16 cellular contexts compared by ENCODE assay signal in genomic region chr5:143979044-143979690, GRCh38.
DNase-seq lines count a peak whose midpoint lies in the region; ATAC-seq, FAIRE-seq and TF ChIP-seq lines count a peak whose summit lies in the region.
"Had no signal": no experiment of that assay in that cellular context is flagged by ENCODE, and none has a peak within 500 bp of the region (broad histone marks: within the 10 kb centered on the region; RNA-seq: fewer than 3 reads in every experiment).

No MANE protein-coding gene starts in this region.

- BruUV-seq in GM12878 (replicated peaks; lab: Mats Ljungman, UMichigan), result no TSS peak

- no peak for TF ChIP-seq POLR2A in GM12878 (IDR thresholded peaks at IDR 0.05; ENCODE audit: low read depth, low read length)

- WGBS in GM12878 (ENCODE audit: insufficient coverage, insufficient replicate concordance, low lambda C conversion rate, missing lambda C conversion rate), result 95% methylated on average over 1 of the region's 1 CpG

- 0 out of 4 replicates have a peak, but pooled peaks of 1 of the 2 experiments have one; percentile 11 for TF ChIP-seq EP300 in GM12878 (IDR thresholded peaks at IDR 0.05; ENCODE audit: borderline replicate concordance in 1 of 2, control insufficient read depth in 1 of 2, low read depth in 2 of 2, low read length in 2 of 2)

- H3K4me2 ChIP-seq in GM12878 (ENCODE audit: control insufficient read depth, insufficient read depth), result peak overlapping the region; percentile 7; the same call in 1 of the 2 replicates

- H3K9me3 Mint-ChIP-seq in activated T-helper 1 cell treated with anti-CD3 and anti-CD28 coated beads, Interleukin-12 subunit alpha, Interleukin-12 subunit beta, Interleukin-2, Interleukin-4 antibody, amounts not matched to agents 30 ng/mL and 10 ng/mL and 1 ng/mL, durations not matched to agents 14 hours and 24 hours and 36 hours, result no peaks in the 10 kb centered on the region

- no peak for FAIRE-seq in GM12878 (lab: Jason Lieb, UNC)
- FAIRE-seq: HTR-8/SVneo had no signal

- POLR2A ChIA-PET in GM12878 (lab: Charles Lee), result interaction anchor here (0.5 to 1.8 kb wide), 5 partner anchors 8 to 1055 kb away, joined by 3 to 6 read pairs (median 3); no protein-coding TSS in a partner anchor

- in situ Hi-C loops in GM12878 (cut with MboI), result no loop called here

- TF ChIP-seq CTCF in GM12878 (IDR thresholded peaks at IDR 0.05 in 2 of 3, conservative IDR thresholded peaks at IDR 0.05 in 1 of 3; ENCODE audit: control insufficient read depth in 2 of 3, extremely low read depth in 1 of 3, insufficient read depth in 1 of 3, low read depth in 3 of 3, low read length in 3 of 3), result no peak

- H3K4me3 Mint-ChIP-seq in activated T-helper 1 cell treated with anti-CD3 and anti-CD28 coated beads, Interleukin-12 subunit alpha, Interleukin-12 subunit beta, Interleukin-2, Interleukin-4 antibody, amounts not matched to agents 30 ng/mL and 10 ng/mL and 1 ng/mL, durations not matched to agents 14 hours and 24 hours and 36 hours, result no peak overlapping the region

- H3K4me1 ChIP-seq in GM12878 (ENCODE audit: control insufficient read depth, insufficient read depth, low read length), result no peaks in the 10 kb centered on the region
- H3K4me1 ChIP-seq: parathyroid adenoma had no signal

- H3K79me2 ChIP-seq in GM12878 (ENCODE audit: control insufficient read depth, insufficient read depth, low read length), result no peaks in the 10 kb centered on the region
- H3K79me2 ChIP-seq: parathyroid adenoma had no signal

- CTCF ChIA-PET in GM12878 (lab: Yijun Ruan, JAX), result interaction anchor here (0.6 to 3.6 kb wide), 14 partner anchors 8 to 1099 kb away, joined by 3 to 34 read pairs (median 3); no protein-coding TSS in a partner anchor

- no peaks in the 10 kb centered on the region for H4K20me1 ChIP-seq in GM12878 (ENCODE audit: control insufficient read depth, insufficient read depth)

- peak overlapping the region; percentile 74 for H2AFZ ChIP-seq in GM12878 (ENCODE audit: control insufficient read depth, low read depth, low read length)
- H2AFZ ChIP-seq: parathyroid adenoma had no signal

- H3K36me3 Mint-ChIP-seq in activated T-helper 1 cell treated with anti-CD3 and anti-CD28 coated beads, Interleukin-12 subunit alpha, Interleukin-12 subunit beta, Interleukin-2, Interleukin-4 antibody, amounts not matched to agents 30 ng/mL and 10 ng/mL and 1 ng/mL, durations not matched to agents 14 hours and 24 hours and 36 hours (ENCODE audit: low read depth), result no peaks in the 10 kb centered on the region

- H3K36me3 ChIP-seq in GM12878 (ENCODE audit: control insufficient read depth in 2 of 2, insufficient read depth in 2 of 2, low read length in 1 of 2), result no peaks in the 10 kb centered on the region
- H3K36me3 ChIP-seq: thoracic aorta had no signal

- intact Hi-C loops in GM12878 (cut with micrococcal nuclease; ENCODE audit: unreplicated experiment), result loop anchor here (5.0 kb wide), 1 partner anchor 213 kb away; no protein-coding TSS in a partner anchor
- intact Hi-C loops in activated T-helper 1 cell treated with anti-CD3 and anti-CD28 coated beads, Interleukin-12 subunit alpha, Interleukin-12 subunit beta, Interleukin-2, Interleukin-4 antibody, amounts not matched to agents 30 ng/mL and 10 ng/mL and 1 ng/mL, durations not matched to agents 14 hours and 24 hours and 36 hours (cut with micrococcal nuclease), result no loop called here

- H3K27ac Mint-ChIP-seq in activated T-helper 1 cell treated with anti-CD3 and anti-CD28 coated beads, Interleukin-12 subunit alpha, Interleukin-12 subunit beta, Interleukin-2, Interleukin-4 antibody, amounts not matched to agents 30 ng/mL and 10 ng/mL and 1 ng/mL, durations not matched to agents 14 hours and 24 hours and 36 hours, result no peak overlapping the region

- H3K9me3 ChIP-seq in GM12878 (replicated peaks; ENCODE audit: control insufficient read depth, insufficient read depth, low read length), result no peaks in the 10 kb centered on the region
- H3K9me3 ChIP-seq: thoracic aorta had no signal

- H3K27ac ChIP-seq in GM12878 (ENCODE audit: control insufficient read depth, insufficient read depth), result peak overlapping the region; percentile 6; the same call in 1 of the 2 replicates
- H3K27ac ChIP-seq: parathyroid adenoma, thoracic aorta had no signal

- RAD21 ChIA-PET in GM12878 (lab: Charles Lee; ENCODE audit: unreplicated experiment), result interaction anchor here (0.7 to 3.2 kb wide), 11 partner anchors 10 to 750 kb away, joined by 3 to 23 read pairs (median 4); partner anchors contain the start of genes KCTD16 and YIPF5

- H3K4me3 ChIP-seq in GM12878, result no peak overlapping the region
- H3K4me3 ChIP-seq: lung, thoracic aorta had no signal

- SMC1A ChIA-PET in GM12878 (lab: Charles Lee; ENCODE audit: uncharacterized antibody, unreplicated experiment), result interaction anchor here (0.6 to 3.0 kb wide), 21 partner anchors 9 to 1058 kb away, joined by 3 to 28 read pairs (median 4); no protein-coding TSS in a partner anchor

- no peak for TF ChIP-seq RAD21 in GM12878 (IDR thresholded peaks at IDR 0.05; ENCODE audit: insufficient read depth, low read depth, low read length)

- ATAC-seq in GM21360 (IDR thresholded peaks at IDR 0.05; ENCODE audit: unreplicated experiment), result peak; percentile 87
- ATAC-seq in HG03039 (IDR thresholded peaks at IDR 0.05; ENCODE audit: unreplicated experiment), result peak; percentile 97
- ATAC-seq in GM12878, result peak; percentile 92
- ATAC-seq in GM21447 (IDR thresholded peaks at IDR 0.05; ENCODE audit: unreplicated experiment), result no peak

- H3K9ac ChIP-seq in GM12878 (ENCODE audit: control insufficient read depth, insufficient read depth, low read length), result no peak overlapping the region; the same call in 1 of the 2 replicates
- H3K9ac ChIP-seq: parathyroid adenoma had no signal

- no peaks in the 10 kb centered on the region for H3K27me3 ChIP-seq in GM12878 (replicated peaks in 1 of 2; ENCODE audit: control insufficient read depth in 2 of 2, insufficient read depth in 2 of 2, low read length in 1 of 2)

- H3K4me1 Mint-ChIP-seq in activated T-helper 1 cell treated with anti-CD3 and anti-CD28 coated beads, Interleukin-12 subunit alpha, Interleukin-12 subunit beta, Interleukin-2, Interleukin-4 antibody, amounts not matched to agents 30 ng/mL and 10 ng/mL and 1 ng/mL, durations not matched to agents 14 hours and 24 hours and 36 hours (ENCODE audit: low read depth), result no peaks in the 10 kb centered on the region

- peak; percentile 15 for DNase-seq in Daoy (ENCODE audit: low read depth)
- no peak for DNase-seq in GM12878 (ENCODE audit: low read depth, low spot score)
- no peak for DNase-seq in activated T-helper 1 cell treated with anti-CD3 and anti-CD28 coated beads, Interleukin-12 subunit alpha, Interleukin-12 subunit beta, Interleukin-2, Interleukin-4 antibody, amounts not matched to agents 30 ng/mL and 10 ng/mL and 1 ng/mL, durations not matched to agents 14 hours and 24 hours and 36 hours (ENCODE audit: low spot score)
- DNase-seq in pons (ENCODE audit: low spot score), result no peak
- no peak for DNase-seq in activated CD4-positive, alpha-beta T cell treated with anti-CD3 and anti-CD28 coated beads for 4 hours
- DNase-seq: activated CD4-positive, alpha-beta T cell treated with anti-CD3 and anti-CD28 coated beads for 1 hour; cortex of kidney; GF-D8; NCI-H2029 treated with DMSO at 0.1 percent for 48 hours had no signal

- H3K27me3 Mint-ChIP-seq in activated T-helper 1 cell treated with anti-CD3 and anti-CD28 coated beads, Interleukin-12 subunit alpha, Interleukin-12 subunit beta, Interleukin-2, Interleukin-4 antibody, amounts not matched to agents 30 ng/mL and 10 ng/mL and 1 ng/mL, durations not matched to agents 14 hours and 24 hours and 36 hours (ENCODE audit: insufficient read depth), result peaks cover 2% of the 10 kb centered on the region

TF ChIP-seq in GM12878, 131 proteins besides CTCF, POLR2A, EP300 and RAD21 (continues in another document):
- peak; percentile 46 for TF ChIP-seq IKZF1 (conservative IDR thresholded peaks at IDR 0.05)
- no peak for TF ChIP-seq ZNF384 (IDR thresholded peaks at IDR 0.05; ENCODE audit: borderline replicate concordance, low read depth, low read length)
- no peak for TF ChIP-seq E2F4 (IDR thresholded peaks at IDR 0.05; ENCODE audit: low read depth, low read length)
- TF ChIP-seq ATF2 (IDR thresholded peaks at IDR 0.05; ENCODE audit: low read length), result 0 out of 2 replicates have a peak, but pooled peaks have one; percentile 27
- peak; percentile 73; the same call in 1 of the 2 replicates for TF ChIP-seq RELB (IDR thresholded peaks at IDR 0.05; ENCODE audit: low read depth)
- peak; percentile 48; the same call in 1 of the 2 replicates for TF ChIP-seq MTA2 (IDR thresholded peaks at IDR 0.05; ENCODE audit: low read depth)
